30 cellular contexts compared by ENCODE assay signal in the genomic region with DNA sequence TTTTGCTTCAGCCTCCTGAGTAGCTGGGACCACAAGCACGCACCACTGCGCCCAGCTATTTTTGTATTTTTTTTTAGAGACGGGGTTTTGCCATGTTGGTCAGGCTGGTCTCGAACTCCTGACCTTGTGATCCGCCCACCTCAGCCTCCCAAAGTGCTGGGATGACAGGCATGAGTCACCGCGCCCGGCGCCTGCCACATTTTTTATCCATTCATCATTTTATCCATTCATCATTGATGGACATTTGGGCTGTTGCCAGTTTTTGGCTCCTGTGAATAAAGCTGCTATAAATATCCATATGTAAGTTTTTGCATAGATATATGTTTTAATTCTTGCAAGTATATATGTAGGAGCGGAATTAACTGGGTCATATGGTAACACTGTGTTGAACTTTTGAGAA.
DNase-seq lines count a peak whose midpoint lies in the region; ATAC-seq, FAIRE-seq and TF ChIP-seq lines count a peak whose summit lies in the region.
"Had no signal": no experiment of that assay in that cellular context is flagged by ENCODE, and none has a peak within 500 bp of the region (broad histone marks: within the 10 kb centered on the region; RNA-seq: fewer than 3 reads in every experiment).

No MANE protein-coding gene starts in this region.

- H3K36me3 ChIP-seq in MG63: no peaks in the 10 kb centered on the region
- no peaks in the 10 kb centered on the region; the same call in 2 of the 3 replicates for H3K36me3 ChIP-seq in K562 (ENCODE audit: control insufficient read depth, insufficient read depth, low read length)
- no peaks in the 10 kb centered on the region for H3K36me3 ChIP-seq in uterus
- H3K36me3 ChIP-seq in MM.1S (replicated peaks; ENCODE audit: insufficient read depth, low read length): no peaks in the 10 kb centered on the region
- H3K36me3 ChIP-seq: neutrophil, prostate gland, SJCRH30 had no signal

- POLR2A ChIA-PET in K562 (lab: Yijun Ruan, JAX): no interaction called here

- H3K27me3 ChIP-seq in MG63 (no peaks in the 10 kb centered on the region), K562 (ENCODE audit: control insufficient read depth in 2 of 2, insufficient read depth in 2 of 2, low read length in 2 of 2) (no peaks in the 10 kb centered on the region), uterus (no peaks in the 10 kb centered on the region), MM.1S (replicated peaks; ENCODE audit: insufficient read depth, low read length) (no peaks in the 10 kb centered on the region)
- H3K27me3 ChIP-seq: neutrophil, SJCRH30, suprapubic skin had no signal

- H3K27ac Mint-ChIP-seq in activated T-helper 17 cell treated with anti-CD3 and anti-CD28 coated beads, Interleukin-2, amount 50 U/mL, for 72 hours: no peak overlapping the region
- H3K27ac Mint-ChIP-seq: activated CD4-positive, alpha-beta memory T cell treated with anti-CD3 and anti-CD28 coated beads, Interleukin-2, amount 10 ng/mL, durations not matched to agents 7 days and 5 days; activated naive CD4-positive, alpha-beta T cell treated with anti-CD3 and anti-CD28 coated beads, Interleukin-2, amount 50 U/mL, for 24 hours; dendritic cell treated with granulocyte-macrophage colony-stimulating factor and Interleukin-4, amounts not matched to agents 40 ng/mL and 50 ng/mL, for 4 days; mesothelial cell of epicardium; stimulated activated naive B cell treated with anti-CD40 and anti-IgM and Interleukin-4, amounts not matched to agents 10 μg/mL and 1 μg/mL and 100 μg/mL, for 72 hours had no signal

- H3K9ac ChIP-seq in K562 (ENCODE audit: insufficient read depth in 1 of 2, low read depth in 2 of 2, low read length in 2 of 2) (no peak overlapping the region), MM.1S (ENCODE audit: low read length) (no peak overlapping the region)
- H3K9ac ChIP-seq: BLaER1 treated with 17β-estradiol and CSF1 and Interleukin-3, amounts not matched to agents 10 nM and 100 nM; KMS-11 had no signal

- TF ChIP-seq CTCF in K562 (IDR thresholded peaks at IDR 0.05 in 2 of 3, conservative IDR thresholded peaks at IDR 0.05 in 1 of 3; ENCODE audit: insufficient read depth in 2 of 3, low read depth in 1 of 3, low read length in 3 of 3) (no peak), uterus (IDR thresholded peaks at IDR 0.05) (no peak), MM.1S (IDR thresholded peaks at IDR 0.05; ENCODE audit: low read length) (no peak)

- H3K36me3 Mint-ChIP-seq in activated T-helper 17 cell treated with anti-CD3 and anti-CD28 coated beads, Interleukin-2, amount 50 U/mL, for 72 hours (ENCODE audit: low read depth): peaks cover 45% of the 10 kb centered on the region

- H3K4me1 ChIP-seq in K562 (replicated peaks in 1 of 2; ENCODE audit: control insufficient read depth in 2 of 2, insufficient read depth in 2 of 2, low read length in 2 of 2) (no peaks in the 10 kb centered on the region), uterus (no peaks in the 10 kb centered on the region), MM.1S (ENCODE audit: low read length) (no peaks in the 10 kb centered on the region)
- H3K4me1 ChIP-seq: prostate gland, SJCRH30 had no signal

- WGBS in K562 (ENCODE audit: insufficient coverage, low coverage, missing lambda C conversion rate): 52% methylated on average over 8 of the region's 10 CpGs

- DNase-seq in EH (ENCODE audit: low read depth) (peak; percentile 48), MG63 (peak; percentile 8), K562 (ENCODE audit: extremely low read depth in 1 of 4, low spot score in 3 of 4) (no peak), glomerular visceral epithelial cell (ENCODE audit: extremely low spot score) (peak; percentile 47), uterus (no peak), AML-193 (lab: John Stamatoyannopoulos, UW) (no peak), MM.1S (no peak)
- DNase-seq: activated CD4-positive, alpha-beta memory T cell treated with anti-CD3 and anti-CD28 coated beads, Interleukin-2, amount 10 ng/mL, durations not matched to agents 7 days and 5 days; activated CD8-positive, alpha-beta memory T cell treated with anti-CD3 and anti-CD28 coated beads, Interleukin-2, amount 50 U/mL, for 48 hours; COR-L47; islet precursor cell; left ventricle myocardium superior; MV-4-11; naive B cell; NCI-H146; NCI-H526 treated with DMSO at 0.1 percent for 48 hours; SJCRH30; stimulated activated CD4-positive, alpha-beta T cell treated with anti-CD3 and anti-CD28 coated beads, Interleukin-4, amount 100 ng/mL, for 4 hours; stimulated activated naive B cell treated with anti-CD40 and anti-IgM and Interleukin-4, amounts not matched to agents 10 μg/mL and 1 μg/mL and 100 μg/mL, for 72 hours; T-helper 1 cell had no signal

- no peak for TF ChIP-seq RAD21 in K562 (CRISPR knock-in tag; conservative IDR thresholded peaks at IDR 0.05 in 1 of 2, IDR thresholded peaks at IDR 0.05 in 1 of 2)

- H3K4me1 Mint-ChIP-seq in activated T-helper 17 cell treated with anti-CD3 and anti-CD28 coated beads, Interleukin-2, amount 50 U/mL, for 72 hours: peaks cover 15% of the 10 kb centered on the region

- no peaks in the 10 kb centered on the region for H3F3A ChIP-seq in MM.1S (ENCODE audit: insufficient read depth, low read length)

- H3K4me2 ChIP-seq in K562 (ENCODE audit: insufficient read depth, low read length) (no peak overlapping the region), MM.1S (ENCODE audit: low read depth, low read length) (no peak overlapping the region)
- H3K4me2 ChIP-seq: BLaER1 treated with 17β-estradiol and CSF1 and Interleukin-3, amounts not matched to agents 10 nM and 100 nM; KMS-11 had no signal

- in situ Hi-C loops in K562 (cut with MboI): no loop called here

- TF ChIP-seq EP300 in K562 (IDR thresholded peaks at IDR 0.05; ENCODE audit: low read length): no peak

- H3K27ac ChIP-seq in K562 (ENCODE audit: extremely low read depth, low read depth, low read length) (no peak overlapping the region), uterus (no peak overlapping the region), MM.1S (ENCODE audit: low read length) (no peak overlapping the region)
- H3K27ac ChIP-seq: BLaER1 treated with 17β-estradiol and CSF1 and Interleukin-3, amounts not matched to agents 10 nM and 100 nM; KMS-11; neutrophil; prostate gland; SJCRH30; suprapubic skin had no signal

- no peak for ATAC-seq in K562
- no peak for ATAC-seq in activated T-helper 17 cell treated with anti-CD3 and anti-CD28 coated beads, Interleukin-2, amount 50 U/mL, for 72 hours (replicated peaks)
- ATAC-seq: activated CD4-positive, CD25-positive, alpha-beta regulatory T cell treated with anti-CD3 and anti-CD28 coated beads, Interleukin-2, amount 50 U/mL, for 24 hours; left ventricle myocardium superior; stimulated activated naive B cell treated with anti-CD40 and anti-IgM and Interleukin-4, amounts not matched to agents 10 μg/mL and 1 μg/mL and 100 μg/mL, for 72 hours had no signal

- H3K27me3 Mint-ChIP-seq in activated T-helper 17 cell treated with anti-CD3 and anti-CD28 coated beads, Interleukin-2, amount 50 U/mL, for 72 hours: no peaks in the 10 kb centered on the region
- H3K27me3 Mint-ChIP-seq: activated CD4-positive, alpha-beta memory T cell treated with anti-CD3 and anti-CD28 coated beads, Interleukin-2, amount 10 ng/mL, durations not matched to agents 7 days and 5 days; activated naive CD4-positive, alpha-beta T cell treated with anti-CD3 and anti-CD28 coated beads, Interleukin-2, amount 50 U/mL, for 24 hours; dendritic cell treated with granulocyte-macrophage colony-stimulating factor and Interleukin-4, amounts not matched to agents 40 ng/mL and 50 ng/mL, for 4 days; naive B cell; stimulated activated naive B cell treated with anti-CD40 and anti-IgM and Interleukin-4, amounts not matched to agents 10 μg/mL and 1 μg/mL and 100 μg/mL, for 72 hours had no signal

- H2AFZ ChIP-seq in K562 (ENCODE audit: low read depth, low read length) (no peak overlapping the region), MM.1S (ENCODE audit: low read length) (no peak overlapping the region)

- peaks cover 3% of the 10 kb centered on the region for H3K9me3 Mint-ChIP-seq in activated T-helper 17 cell treated with anti-CD3 and anti-CD28 coated beads, Interleukin-2, amount 50 U/mL, for 72 hours
- H3K9me3 Mint-ChIP-seq: dendritic cell treated with granulocyte-macrophage colony-stimulating factor and Interleukin-4, amounts not matched to agents 40 ng/mL and 50 ng/mL, for 4 days had no signal

- no peaks in the 10 kb centered on the region for H3K9me2 ChIP-seq in MM.1S (replicated peaks; ENCODE audit: insufficient read depth, low read length)

- H4K20me1 ChIP-seq in K562 (replicated peaks; ENCODE audit: control insufficient read depth, insufficient read depth, low read length): no peaks in the 10 kb centered on the region
- no peaks in the 10 kb centered on the region for H4K20me1 ChIP-seq in MM.1S (ENCODE audit: insufficient read depth, low read length)
- H4K20me1 ChIP-seq: BLaER1 treated with 17β-estradiol and CSF1 and Interleukin-3, amounts not matched to agents 10 nM and 100 nM had no signal

- H3K4me3 ChIP-seq in MG63 (no peak overlapping the region), K562 (no peak overlapping the region), uterus (no peak overlapping the region), MM.1S (ENCODE audit: low read length) (no peak overlapping the region)
- H3K4me3 ChIP-seq: BLaER1 treated with 17β-estradiol and CSF1 and Interleukin-3, amounts not matched to agents 10 nM and 100 nM; prostate gland; SJCRH30; suprapubic skin had no signal

- no TSS peak for BruUV-seq in K562 (replicated peaks; lab: Mats Ljungman, UMichigan)

- intact Hi-C loops in K562 (cut with micrococcal nuclease) (no loop called here), uterus (cut with DNase I; ENCODE audit: low total_unique reads) (no loop called here)

- H3K9me1 ChIP-seq in K562 (ENCODE audit: control insufficient read depth, insufficient read depth, low read length): no peaks in the 10 kb centered on the region

- FAIRE-seq in K562 (lab: Jason Lieb, UNC): no peak

- no peaks in the 10 kb centered on the region for H3K79me2 ChIP-seq in K562 (ENCODE audit: control insufficient read depth, insufficient read depth, low read length)
- no peaks in the 10 kb centered on the region for H3K79me2 ChIP-seq in MM.1S (ENCODE audit: low read length)

- CTCF ChIA-PET in K562 (lab: Yijun Ruan, JAX; ENCODE audit: low intra/inter-chr PET ratio): no interaction called here

- TF ChIP-seq POLR2A in K562 (conservative IDR thresholded peaks at IDR 0.05) (no peak), uterus (IDR thresholded peaks at IDR 0.05) (no peak)

- H3K9me3 ChIP-seq in MG63: no peaks in the 10 kb centered on the region
- no peaks in the 10 kb centered on the region for H3K9me3 ChIP-seq in K562 (replicated peaks; ENCODE audit: control insufficient read depth, insufficient read depth, low read depth, low read length)
- no peaks in the 10 kb centered on the region for H3K9me3 ChIP-seq in uterus
- no peaks in the 10 kb centered on the region for H3K9me3 ChIP-seq in MM.1S (replicated peaks; ENCODE audit: insufficient read depth, low read length)
- H3K9me3 ChIP-seq: neutrophil, prostate gland, SJCRH30, suprapubic skin had no signal

- H3K4me3 Mint-ChIP-seq in activated T-helper 17 cell treated with anti-CD3 and anti-CD28 coated beads, Interleukin-2, amount 50 U/mL, for 72 hours: no peak overlapping the region
- H3K4me3 Mint-ChIP-seq: activated CD4-positive, alpha-beta memory T cell treated with anti-CD3 and anti-CD28 coated beads, Interleukin-2, amount 10 ng/mL, durations not matched to agents 7 days and 5 days; activated naive CD4-positive, alpha-beta T cell treated with anti-CD3 and anti-CD28 coated beads, Interleukin-2, amount 50 U/mL, for 24 hours; dendritic cell treated with granulocyte-macrophage colony-stimulating factor and Interleukin-4, amounts not matched to agents 40 ng/mL and 50 ng/mL, for 4 days; mesothelial cell of epicardium; naive B cell; stimulated activated naive B cell treated with anti-CD40 and anti-IgM and Interleukin-4, amounts not matched to agents 10 μg/mL and 1 μg/mL and 100 μg/mL, for 72 hours had no signal

Comparison
In these comparisons a context has a peak if more than half of its experiments do, and no peak if none do; other contexts are left out.
1. DNase-seq: peak in EH (single experiment), MG63 (single experiment) and glomerular visceral epithelial cell (single experiment); none in K562 (0 of 4), uterus (0 of 2), AML-193 (0 of 2) and MM.1S (single experiment).